In genomic region chr19:23263870-23264590, GRCh38 we compare ENCODE assay signal across 2 cellular contexts.
A peak's percentile ranks its signal among the peaks of the same experiment; 100 is the strongest.
TF ChIP-seq lines count a peak whose summit lies in the region.

No MANE protein-coding gene starts in this region.

TF ChIP-seq in K562, 482 proteins besides CTCF, POLR2A, EP300 and RAD21:
- TF ChIP-seq ILK (tag; IDR thresholded peaks at IDR 0.05; ENCODE audit: borderline replicate concordance, low read depth) (no peak), FOSL1 (tag; conservative IDR thresholded peaks at IDR 0.05) (0 out of 2 replicates have a peak, but pooled peaks have one; percentile 21), CEBPB (tag; IDR thresholded peaks at IDR 0.05) (peak; percentile 13; the same call in 1 of the 2 replicates), ATF3 (IDR thresholded peaks at IDR 0.05) (peak; percentile 12; the same call in 1 of the 2 replicates), ATF3 (CRISPR knock-in tag; conservative IDR thresholded peaks at IDR 0.05) (no peak)

TF ChIP-seq in SK-N-SH treated with all-trans-retinoic acid at 6 μM for 48 hours, 23 proteins besides CTCF, POLR2A, EP300 and RAD21:
- TF ChIP-seq ZNF8 (CRISPR knock-in tag; IDR thresholded peaks at IDR 0.05) (no peak), ZFP3 (CRISPR knock-in tag; IDR thresholded peaks at IDR 0.05) (no peak), ZNF565 (CRISPR knock-in tag; conservative IDR thresholded peaks at IDR 0.05; ENCODE audit: low read depth) (no peak), SNAI2 (CRISPR knock-in tag; IDR thresholded peaks at IDR 0.05) (no peak), ARNTL (CRISPR knock-in tag; IDR thresholded peaks at IDR 0.05; ENCODE audit: borderline replicate concordance, low read depth) (no peak), ESRRG (CRISPR knock-in tag; IDR thresholded peaks at IDR 0.05) (no peak), PATZ1 (CRISPR knock-in tag; IDR thresholded peaks at IDR 0.05; ENCODE audit: borderline replicate concordance) (no peak), TSHZ2 (CRISPR knock-in tag; IDR thresholded peaks at IDR 0.05) (no peak), PPARA (CRISPR knock-in tag; IDR thresholded peaks at IDR 0.05; ENCODE audit: borderline replicate concordance) (no peak)
